16 cellular contexts compared by ENCODE assay signal in genomic region chr4:36173923-36174322, GRCh38.
DNase-seq lines count a peak whose midpoint lies in the region; ATAC-seq, FAIRE-seq and TF ChIP-seq lines count a peak whose summit lies in the region.
"Had no signal": no experiment of that assay in that cellular context is flagged by ENCODE, and none has a peak within 500 bp of the region (broad histone marks: within the 10 kb centered on the region; RNA-seq: fewer than 3 reads in every experiment).

No MANE protein-coding gene starts in this region.

- H3K9ac ChIP-seq in astrocyte (ENCODE audit: low read length) (no peak overlapping the region), mammary epithelial cell (ENCODE audit: insufficient read depth, low read length) (no peak overlapping the region)
- H3K9ac ChIP-seq: BLaER1 had no signal

- no peak overlapping the region for H3K27ac Mint-ChIP-seq in activated CD8-positive, alpha-beta T cell treated with anti-CD3 and anti-CD28 coated beads for 36 hours
- H3K27ac Mint-ChIP-seq in activated CD8-positive, alpha-beta T cell treated with anti-CD3 and anti-CD28 coated beads, Interleukin-2, amount 10 ng/mL, durations not matched to agents 7 days and 5 days, result no peak overlapping the region
- H3K27ac Mint-ChIP-seq in astrocyte (ENCODE audit: unreplicated experiment) (no peak overlapping the region), memory B cell (peak overlapping the region; percentile 85)
- no peak overlapping the region for H3K27ac Mint-ChIP-seq in stimulated activated effector memory CD8-positive, alpha-beta T cell treated with anti-CD3 and anti-CD28 coated beads, Interleukin-12 subunit alpha, Interleukin-12 subunit beta, amount 100 ng/mL, for 72 hours
- H3K27ac Mint-ChIP-seq in activated CD4-positive, alpha-beta T cell treated with anti-CD3 and anti-CD28 coated beads for 36 hours, result no peak overlapping the region
- H3K27ac Mint-ChIP-seq: H9 had no signal

- no TSS peak for BruUV-seq in mammary epithelial cell (replicated peaks; lab: Mats Ljungman, UMichigan)

- H3K27me3 ChIP-seq in astrocyte (ENCODE audit: insufficient read depth, low read length) (no peaks in the 10 kb centered on the region), mammary epithelial cell (ENCODE audit: insufficient read depth, low read length) (no peaks in the 10 kb centered on the region)
- H3K27me3 ChIP-seq: BLaER1 had no signal

- ATAC-seq in activated CD8-positive, alpha-beta T cell treated with anti-CD3 and anti-CD28 coated beads for 36 hours, result no peak
- no peak for ATAC-seq in activated CD8-positive, alpha-beta T cell treated with anti-CD3 and anti-CD28 coated beads, Interleukin-2, amount 10 ng/mL, durations not matched to agents 7 days and 5 days
- ATAC-seq in memory B cell (ENCODE audit: low read depth), result no peak
- peak; percentile 75 for ATAC-seq in stimulated activated effector memory CD8-positive, alpha-beta T cell treated with anti-CD3 and anti-CD28 coated beads, Interleukin-12 subunit alpha, Interleukin-12 subunit beta, amount 100 ng/mL, for 72 hours
- no peak for ATAC-seq in activated CD4-positive, alpha-beta T cell treated with anti-CD3 and anti-CD28 coated beads for 36 hours

- peaks cover 21% of the 10 kb centered on the region for H3K36me3 Mint-ChIP-seq in activated CD8-positive, alpha-beta T cell treated with anti-CD3 and anti-CD28 coated beads for 36 hours (ENCODE audit: low read depth)
- peaks cover 27% of the 10 kb centered on the region for H3K36me3 Mint-ChIP-seq in activated CD8-positive, alpha-beta T cell treated with anti-CD3 and anti-CD28 coated beads, Interleukin-2, amount 10 ng/mL, durations not matched to agents 7 days and 5 days (ENCODE audit: low read depth)
- H3K36me3 Mint-ChIP-seq in astrocyte (ENCODE audit: low read depth, unreplicated experiment) (no peaks in the 10 kb centered on the region), memory B cell (peaks cover 23% of the 10 kb centered on the region)
- peaks cover 64% of the 10 kb centered on the region for H3K36me3 Mint-ChIP-seq in stimulated activated effector memory CD8-positive, alpha-beta T cell treated with anti-CD3 and anti-CD28 coated beads, Interleukin-12 subunit alpha, Interleukin-12 subunit beta, amount 100 ng/mL, for 72 hours
- H3K36me3 Mint-ChIP-seq in activated CD4-positive, alpha-beta T cell treated with anti-CD3 and anti-CD28 coated beads for 36 hours (ENCODE audit: low read depth), result peaks cover 29% of the 10 kb centered on the region

- intact Hi-C loops in activated CD8-positive, alpha-beta T cell treated with anti-CD3 and anti-CD28 coated beads for 36 hours (cut with micrococcal nuclease), result no loop called here
- intact Hi-C loops in activated CD4-positive, alpha-beta T cell treated with anti-CD3 and anti-CD28 coated beads for 36 hours (cut with DNase I, micrococcal nuclease), result no loop called here
- intact Hi-C loops in mammary epithelial cell (cut with micrococcal nuclease), result no loop called here

- no peak overlapping the region for H3K27ac ChIP-seq in astrocyte (ENCODE audit: low read depth, low read length)
- H3K27ac ChIP-seq in mammary epithelial cell (ENCODE audit: insufficient read depth, low read depth, low read length), result no peak overlapping the region
- H3K27ac ChIP-seq: BLaER1 had no signal

- peak; percentile 3 for DNase-seq in activated CD8-positive, alpha-beta T cell treated with anti-CD3 and anti-CD28 coated beads for 36 hours
- DNase-seq in activated CD8-positive, alpha-beta T cell treated with anti-CD3 and anti-CD28 coated beads, Interleukin-2, amount 10 ng/mL, durations not matched to agents 7 days and 5 days, result no peak
- DNase-seq in astrocyte (ENCODE audit: low read depth), result peak; percentile 5
- DNase-seq in memory B cell (ENCODE audit: low spot score in 2 of 2), result no peak
- no peak for DNase-seq in stimulated activated effector memory CD8-positive, alpha-beta T cell treated with anti-CD3 and anti-CD28 coated beads, Interleukin-12 subunit alpha, Interleukin-12 subunit beta, amount 100 ng/mL, for 72 hours (ENCODE audit: low spot score in 2 of 2)
- no peak for DNase-seq in NCI-H82 (lab: John Stamatoyannopoulos, UW)
- no peak for DNase-seq in activated CD4-positive, alpha-beta T cell treated with anti-CD3 and anti-CD28 coated beads for 36 hours
- no peak for DNase-seq in mammary epithelial cell
- DNase-seq: 8988T, AML-193, DMS79, GOT3, H9 had no signal

- CTCF ChIA-PET in activated CD8-positive, alpha-beta T cell treated with anti-CD3 and anti-CD28 coated beads for 36 hours (lab: Charles Lee), result interaction anchor here (1.2 kb wide), 1 partner anchor 226 kb away, joined by 3 read pairs; no protein-coding TSS in a partner anchor
- CTCF ChIA-PET in activated CD8-positive, alpha-beta T cell treated with anti-CD3 and anti-CD28 coated beads, Interleukin-2, amount 10 ng/mL, durations not matched to agents 7 days and 5 days (lab: Charles Lee), result interaction anchor here (0.7 to 1.6 kb wide), 2 partner anchors 176 to 226 kb away, joined by 3 read pairs; no protein-coding TSS in a partner anchor
- CTCF ChIA-PET in activated CD4-positive, alpha-beta T cell treated with anti-CD3 and anti-CD28 coated beads for 36 hours (lab: Charles Lee), result interaction anchor here (0.7 kb wide), 2 partner anchors 23 to 69 kb away, joined by 3 to 4 read pairs; no protein-coding TSS in a partner anchor
- CTCF ChIA-PET in mammary epithelial cell (lab: Charles Lee; ENCODE audit: low non-redundant PET), result no interaction called here

- H3K4me3 ChIP-seq in astrocyte (ENCODE audit: insufficient read depth, low read depth, low read length) (no peak overlapping the region), mammary epithelial cell (replicated peaks in 1 of 3; ENCODE audit: insufficient read depth in 1 of 3, low read depth in 2 of 3, low read length in 3 of 3) (no peak overlapping the region)
- H3K4me3 ChIP-seq: BLaER1 had no signal

- H4K20me1 ChIP-seq in astrocyte (ENCODE audit: insufficient read depth, low read length) (no peaks in the 10 kb centered on the region), mammary epithelial cell (ENCODE audit: insufficient read depth, low read length) (peaks cover 2% of the 10 kb centered on the region)
- H4K20me1 ChIP-seq: BLaER1 had no signal

- H3K79me2 ChIP-seq in astrocyte (ENCODE audit: insufficient read depth, low read length), result no peaks in the 10 kb centered on the region
- H3K79me2 ChIP-seq in mammary epithelial cell (ENCODE audit: insufficient read depth, low read length), result no peaks in the 10 kb centered on the region

- dilution Hi-C loops in mammary epithelial cell (cut with HindIII; ENCODE audit: low sequenced_read_pairs), result no loop called here

- H2AFZ ChIP-seq in astrocyte (ENCODE audit: low read depth, low read length), result no peak overlapping the region
- no peak overlapping the region for H2AFZ ChIP-seq in mammary epithelial cell (ENCODE audit: low read depth, low read length)

- POLR2A ChIA-PET in activated CD8-positive, alpha-beta T cell treated with anti-CD3 and anti-CD28 coated beads for 36 hours (lab: Charles Lee), result interaction anchor here (0.8 kb wide), 1 partner anchor 10 kb away, joined by 4 read pairs; no protein-coding TSS in a partner anchor
- POLR2A ChIA-PET in activated CD8-positive, alpha-beta T cell treated with anti-CD3 and anti-CD28 coated beads, Interleukin-2, amount 10 ng/mL, durations not matched to agents 7 days and 5 days (lab: Charles Lee), result no interaction called here
- POLR2A ChIA-PET in activated CD4-positive, alpha-beta T cell treated with anti-CD3 and anti-CD28 coated beads for 36 hours (lab: Charles Lee), result no interaction called here

- no peaks in the 10 kb centered on the region for H3K9me3 Mint-ChIP-seq in activated CD8-positive, alpha-beta T cell treated with anti-CD3 and anti-CD28 coated beads for 36 hours
- no peaks in the 10 kb centered on the region for H3K9me3 Mint-ChIP-seq in activated CD8-positive, alpha-beta T cell treated with anti-CD3 and anti-CD28 coated beads, Interleukin-2, amount 10 ng/mL, durations not matched to agents 7 days and 5 days (ENCODE audit: insufficient read depth)
- H3K9me3 Mint-ChIP-seq in astrocyte (ENCODE audit: unreplicated experiment), result no peaks in the 10 kb centered on the region
- no peaks in the 10 kb centered on the region for H3K9me3 Mint-ChIP-seq in memory B cell
- H3K9me3 Mint-ChIP-seq in stimulated activated effector memory CD8-positive, alpha-beta T cell treated with anti-CD3 and anti-CD28 coated beads, Interleukin-12 subunit alpha, Interleukin-12 subunit beta, amount 100 ng/mL, for 72 hours, result no peaks in the 10 kb centered on the region
- H3K9me3 Mint-ChIP-seq in activated CD4-positive, alpha-beta T cell treated with anti-CD3 and anti-CD28 coated beads for 36 hours (ENCODE audit: low read depth), result no peaks in the 10 kb centered on the region
- H3K9me3 Mint-ChIP-seq: H9 had no signal

- no peak for FAIRE-seq in astrocyte (lab: Jason Lieb, UNC)
- FAIRE-seq: G401.6, GM12891 had no signal

- H3K9me3 ChIP-seq in astrocyte (ENCODE audit: insufficient read depth, low read depth, low read length) (no peaks in the 10 kb centered on the region), mammary epithelial cell (replicated peaks; ENCODE audit: insufficient read depth, low read length) (no peaks in the 10 kb centered on the region)
- H3K9me3 ChIP-seq: BLaER1 had no signal

- H3K4me1 ChIP-seq in astrocyte (ENCODE audit: insufficient read depth, low read length) (no peaks in the 10 kb centered on the region), mammary epithelial cell (ENCODE audit: insufficient read depth, low read length) (no peaks in the 10 kb centered on the region)
- H3K4me1 ChIP-seq: BLaER1 had no signal

- TF ChIP-seq CTCF in activated CD8-positive, alpha-beta T cell treated with anti-CD3 and anti-CD28 coated beads for 36 hours (IDR thresholded peaks at IDR 0.05), result no peak
- TF ChIP-seq CTCF in astrocyte (IDR thresholded peaks at IDR 0.05; ENCODE audit: insufficient read depth, low read depth, low read length), result no peak
- no peak for TF ChIP-seq CTCF in mammary epithelial cell (conservative IDR thresholded peaks at IDR 0.05 in 1 of 2, IDR thresholded peaks at IDR 0.05 in 1 of 2; ENCODE audit: extremely low read depth in 1 of 2, insufficient read depth in 1 of 2, low read depth in 1 of 2, low read length in 2 of 2)

- peaks cover 16% of the 10 kb centered on the region for H3K4me1 Mint-ChIP-seq in activated CD8-positive, alpha-beta T cell treated with anti-CD3 and anti-CD28 coated beads for 36 hours (ENCODE audit: low read depth)
- H3K4me1 Mint-ChIP-seq in activated CD8-positive, alpha-beta T cell treated with anti-CD3 and anti-CD28 coated beads, Interleukin-2, amount 10 ng/mL, durations not matched to agents 7 days and 5 days (ENCODE audit: low read depth), result peaks cover 15% of the 10 kb centered on the region
- H3K4me1 Mint-ChIP-seq in astrocyte (ENCODE audit: low read depth, unreplicated experiment), result no peaks in the 10 kb centered on the region
- peaks cover 2% of the 10 kb centered on the region for H3K4me1 Mint-ChIP-seq in memory B cell
- H3K4me1 Mint-ChIP-seq in stimulated activated effector memory CD8-positive, alpha-beta T cell treated with anti-CD3 and anti-CD28 coated beads, Interleukin-12 subunit alpha, Interleukin-12 subunit beta, amount 100 ng/mL, for 72 hours, result peaks cover 30% of the 10 kb centered on the region
- peaks cover 8% of the 10 kb centered on the region for H3K4me1 Mint-ChIP-seq in activated CD4-positive, alpha-beta T cell treated with anti-CD3 and anti-CD28 coated beads for 36 hours

- no peak overlapping the region for H3K4me2 ChIP-seq in astrocyte (ENCODE audit: low read length)
- H3K4me2 ChIP-seq in mammary epithelial cell (ENCODE audit: insufficient read depth, low read depth, low read length), result no peak overlapping the region
- H3K4me2 ChIP-seq: BLaER1 had no signal

- in situ Hi-C loops in mammary epithelial cell (cut with MboI; ENCODE audit: low sequenced_read_pairs in 2 of 2), result no loop called here

- no peak overlapping the region for H3K4me3 Mint-ChIP-seq in activated CD8-positive, alpha-beta T cell treated with anti-CD3 and anti-CD28 coated beads for 36 hours
- no peak overlapping the region for H3K4me3 Mint-ChIP-seq in activated CD8-positive, alpha-beta T cell treated with anti-CD3 and anti-CD28 coated beads, Interleukin-2, amount 10 ng/mL, durations not matched to agents 7 days and 5 days
- H3K4me3 Mint-ChIP-seq in astrocyte (ENCODE audit: unreplicated experiment) (no peak overlapping the region), memory B cell (no peak overlapping the region)
- H3K4me3 Mint-ChIP-seq in stimulated activated effector memory CD8-positive, alpha-beta T cell treated with anti-CD3 and anti-CD28 coated beads, Interleukin-12 subunit alpha, Interleukin-12 subunit beta, amount 100 ng/mL, for 72 hours, result no peak overlapping the region
- no peak overlapping the region for H3K4me3 Mint-ChIP-seq in activated CD4-positive, alpha-beta T cell treated with anti-CD3 and anti-CD28 coated beads for 36 hours
- H3K4me3 Mint-ChIP-seq: H9 had no signal

- H3K36me3 ChIP-seq in astrocyte (ENCODE audit: insufficient read depth, low read length) (no peaks in the 10 kb centered on the region), mammary epithelial cell (ENCODE audit: insufficient read depth, low read length) (peaks cover 1% of the 10 kb centered on the region)

- no peaks in the 10 kb centered on the region for H3K27me3 Mint-ChIP-seq in activated CD8-positive, alpha-beta T cell treated with anti-CD3 and anti-CD28 coated beads for 36 hours
- H3K27me3 Mint-ChIP-seq in activated CD8-positive, alpha-beta T cell treated with anti-CD3 and anti-CD28 coated beads, Interleukin-2, amount 10 ng/mL, durations not matched to agents 7 days and 5 days (ENCODE audit: low read depth), result no peaks in the 10 kb centered on the region
- H3K27me3 Mint-ChIP-seq in astrocyte (ENCODE audit: low read depth, unreplicated experiment) (no peaks in the 10 kb centered on the region), memory B cell (no peaks in the 10 kb centered on the region)
- H3K27me3 Mint-ChIP-seq in activated CD4-positive, alpha-beta T cell treated with anti-CD3 and anti-CD28 coated beads for 36 hours, result no peaks in the 10 kb centered on the region

Comparison
In these comparisons a context has a peak if more than half of its experiments do, and no peak if none do; other contexts are left out.
1. DNase-seq: peak in activated CD8-positive, alpha-beta T cell treated with anti-CD3 and anti-CD28 coated beads for 36 hours (single experiment) and astrocyte (single experiment); none in activated CD8-positive, alpha-beta T cell treated with anti-CD3 and anti-CD28 coated beads, Interleukin-2, amount 10 ng/mL, durations not matched to agents 7 days and 5 days (single experiment), memory B cell (0 of 2), stimulated activated effector memory CD8-positive, alpha-beta T cell treated with anti-CD3 and anti-CD28 coated beads, Interleukin-12 subunit alpha, Interleukin-12 subunit beta, amount 100 ng/mL, for 72 hours (0 of 2), NCI-H82 (single experiment), activated CD4-positive, alpha-beta T cell treated with anti-CD3 and anti-CD28 coated beads for 36 hours (single experiment) and mammary epithelial cell (single experiment).